Comparison of ENCODE assay signal across 8 cellular contexts in genomic region chr1:7961199-7962010, GRCh38. TPM values are rescaled to one million over a fixed set of nuclear protein-coding genes. Genes with fewer than 3 reads are reported as not detected.
A peak's percentile ranks its signal among the peaks of the same experiment; 100 is the strongest.
DNase-seq lines count a peak whose midpoint lies in the region; ATAC-seq, FAIRE-seq and TF ChIP-seq lines count a peak whose summit lies in the region.

Gene PARK7 (plus strand): TSS chr1:7961711. CDS start chr1:7962786, 1,075 bp downstream.

- H3K27ac Mint-ChIP-seq in mesothelial cell of epicardium = peak within 1 kb of the TSS; percentile 99

- H3K4me3 ChIP-seq in OCI-LY1 (ENCODE audit: low read depth, low read length, poor library complexity, severe bottlenecking) = peak within 1 kb of the TSS; percentile 99

- H3K4me2 ChIP-seq in OCI-LY1 (ENCODE audit: low read length) = peak within 1 kb of the TSS; percentile 99

- FAIRE-seq in endometrium (lab: Jason Lieb, UNC) = peak; percentile 86

- H3K9me3 Mint-ChIP-seq in mesothelial cell of epicardium = no peaks in the 10 kb centered on the region

- no peaks in the 10 kb centered on the region for H3K27me3 ChIP-seq in OCI-LY1 (ENCODE audit: insufficient read depth, low read length)

- H3K27ac ChIP-seq in OCI-LY1 (ENCODE audit: low read depth, low read length, poor library complexity, severe bottlenecking) = peak within 1 kb of the TSS; percentile 73

- peak within 1 kb of the TSS; percentile 99 for H3K9ac ChIP-seq in OCI-LY1 (ENCODE audit: low read length)

- no peaks in the 10 kb centered on the region for H4K20me1 ChIP-seq in OCI-LY1 (ENCODE audit: insufficient read depth, low read length)

- H3K9me2 ChIP-seq in OCI-LY1 (ENCODE audit: low read depth, low read length) = no peaks in the 10 kb centered on the region

- no peaks in the 10 kb centered on the region for H3F3A ChIP-seq in OCI-LY1 (ENCODE audit: insufficient read depth, low read length)

- peak within 1 kb of the TSS; percentile 98 for H3K4me3 Mint-ChIP-seq in mesothelial cell of epicardium

- DNase-seq in DMS 273 treated with DMSO at 0.1 percent for 48 hours (lab: John Stamatoyannopoulos, UW) (peak; percentile 95), HuH-7 (ENCODE audit: low spot score) (peak; percentile 97), mesothelial cell of epicardium (ENCODE audit: low spot score in 2 of 2, unreplicated experiment in 2 of 2) (peak; percentile 99 to 100)
- DNase-seq in activated CD8-positive, alpha-beta memory T cell treated with anti-CD3 and anti-CD28 coated beads, Interleukin-2, amount 50 U/mL, for 4 hours = peak; percentile 99
- peak; percentile 100 for DNase-seq in stimulated activated CD8-positive, alpha-beta memory T cell treated with anti-CD3 and anti-CD28 coated beads, Interleukin-15, amount 100 ng/mL, for 48 hours (ENCODE audit: low read depth in 2 of 2)

- peak; percentile 32 for TF ChIP-seq CTCF in OCI-LY1 (IDR thresholded peaks at IDR 0.05; ENCODE audit: low read length)
- no peak for TF ChIP-seq CTCF in mesothelial cell of epicardium (IDR thresholded peaks at IDR 0.05; ENCODE audit: unreplicated experiment)

- H3K36me3 Mint-ChIP-seq in mesothelial cell of epicardium = peaks cover 14% of the 10 kb centered on the region

- H3K27me3 Mint-ChIP-seq in mesothelial cell of epicardium (ENCODE audit: low read depth) = no peaks in the 10 kb centered on the region

- peak; percentile 94 for ATAC-seq in GM21515 (IDR thresholded peaks at IDR 0.05; ENCODE audit: unreplicated experiment)

- H3K4me1 Mint-ChIP-seq in mesothelial cell of epicardium = peaks cover 20% of the 10 kb centered on the region

- H3K36me3 ChIP-seq in OCI-LY1 (ENCODE audit: insufficient read depth, low read length) = peaks cover 37% of the 10 kb centered on the region

- H3K9me3 ChIP-seq in OCI-LY1 (ENCODE audit: low read length) = no peaks in the 10 kb centered on the region

- H3K79me2 ChIP-seq in OCI-LY1 (ENCODE audit: insufficient read depth, low read length) = peaks cover 18% of the 10 kb centered on the region

- peaks cover 23% of the 10 kb centered on the region for H3K4me1 ChIP-seq in OCI-LY1 (ENCODE audit: insufficient read depth, low read length, severe bottlenecking)

- 0 out of 2 replicates have a peak within 1 kb of the TSS, but pooled peaks have one; percentile 81 for H2AFZ ChIP-seq in OCI-LY1 (ENCODE audit: low read length)

RNA-seq across cellular contexts. Expression of gene PARK7, which starts in this region (rescaled TPM):
- 187 to 207 TPM (median 200 TPM) in 3 replicates for total RNA-seq in mesothelial cell of epicardium

Comparison
In these comparisons a context has a peak if more than half of its experiments do, and no peak if none do; other contexts are left out.
1. Peak in every context shown above with its lines: DNase-seq, ATAC-seq, H3K4me3 ChIP-seq and H3K27ac ChIP-seq.